10 cellular contexts compared by ENCODE assay signal in genomic region chr11:64741393-64742086, GRCh38. TPM values are rescaled to one million over a fixed set of nuclear protein-coding genes. Genes with fewer than 3 reads are reported as not detected.
A peak's percentile ranks its signal among the peaks of the same experiment; 100 is the strongest.
DNase-seq lines count a peak whose midpoint lies in the region; ATAC-seq and TF ChIP-seq lines count a peak whose summit lies in the region.
"Had no signal": no experiment of that assay in that cellular context is flagged by ENCODE, and none has a peak within 500 bp of the region (broad histone marks: within the 10 kb centered on the region; RNA-seq: fewer than 3 reads in every experiment).

No MANE protein-coding gene starts in this region.

- 0 out of 2 replicates have a peak, but pooled peaks cover 7% of the 10 kb centered on the region for H4K20me1 ChIP-seq in OCI-LY7 (ENCODE audit: insufficient read depth, low read length)

- peaks cover 30% of the 10 kb centered on the region for H3K4me1 ChIP-seq in OCI-LY7 (ENCODE audit: insufficient read depth, low read length, poor library complexity, severe bottlenecking)
- peaks cover 16 to 27% of the 10 kb centered on the region in 2 donors for H3K4me1 ChIP-seq in gastrocnemius medialis

- TF ChIP-seq CTCF in OCI-LY7 (conservative IDR thresholded peaks at IDR 0.05; ENCODE audit: low read length) (no peak), fibroblast of villous mesenchyme (IDR thresholded peaks at IDR 0.05; ENCODE audit: insufficient read depth, low read depth, low read length) (no peak), gastrocnemius medialis (IDR thresholded peaks at IDR 0.05 in 4 of 5, conservative IDR thresholded peaks at IDR 0.05 in 1 of 5) (no peak)

- POLR2A ChIA-PET in OCI-LY7 (lab: Charles Lee): no interaction called here

- no peak for TF ChIP-seq POLR2A in gastrocnemius medialis (IDR thresholded peaks at IDR 0.05)

- H3K79me2 ChIP-seq in OCI-LY7 (ENCODE audit: insufficient read depth, low read depth, low read length): peaks cover 6% of the 10 kb centered on the region; the same call in 1 of the 2 replicates

- DNase-seq in DMS153 (lab: John Stamatoyannopoulos, UW): peak; percentile 38
- no peak for DNase-seq in DMS153 treated with DMSO at 0.1 percent for 48 hours (lab: John Stamatoyannopoulos, UW; ENCODE audit: unreplicated experiment)
- DNase-seq in OCI-LY7 (ENCODE audit: low spot score): no peak
- no peak for DNase-seq in fibroblast of villous mesenchyme (ENCODE audit: low read depth)
- no peak for DNase-seq in gastrocnemius medialis
- no peak for DNase-seq in posterior vena cava (ENCODE audit: low spot score)
- no peak for DNase-seq in HuH-7 (ENCODE audit: low spot score)
- DNase-seq: Kasumi-1 had no signal

- BruUV-seq in OCI-LY7 (replicated peaks; lab: Mats Ljungman, UMichigan): no TSS peak

- H3K36me3 ChIP-seq in OCI-LY7 (ENCODE audit: insufficient read depth, low read length): peaks cover 50% of the 10 kb centered on the region
- no peaks in the 10 kb centered on the region for H3K36me3 ChIP-seq in gastrocnemius medialis

- H3K4me3 ChIP-seq in OCI-LY7 (ENCODE audit: low read depth, low read length, poor library complexity, severe bottlenecking): peak overlapping the region; percentile 89
- peak overlapping the region; percentile 67 for H3K4me3 ChIP-seq in fibroblast of villous mesenchyme (ENCODE audit: low read depth, low read length)
- peak overlapping the region; percentile 59 to 88 (median 76) for H3K4me3 ChIP-seq in gastrocnemius medialis

- no peak overlapping the region for H3K27ac ChIP-seq in OCI-LY7 (ENCODE audit: low read depth, low read length, poor library complexity, severe bottlenecking)
- H3K27ac ChIP-seq in gastrocnemius medialis: peak overlapping the region; percentile 86 to 99 (median 93)
- H3K27ac ChIP-seq: 22Rv1 had no signal

- H3K27me3 ChIP-seq in gastrocnemius medialis: no peaks in the 10 kb centered on the region

- in situ Hi-C loops in gastrocnemius medialis (cut with MboI; ENCODE audit: low sequenced_read_pairs in 4 of 4): no loop called here

- no peaks in the 10 kb centered on the region for H3K9me2 ChIP-seq in OCI-LY7 (ENCODE audit: insufficient read depth, low read length)

- CTCF ChIA-PET in OCI-LY7 (lab: Charles Lee; ENCODE audit: unreplicated experiment): no interaction called here

- no peak for ATAC-seq in gastrocnemius medialis
- no peak for ATAC-seq in GM18867 (IDR thresholded peaks at IDR 0.05; ENCODE audit: unreplicated experiment)

- no peak overlapping the region for H2AFZ ChIP-seq in OCI-LY7 (ENCODE audit: low read length)

- H3K9me3 ChIP-seq in OCI-LY7 (ENCODE audit: low read length) (no peaks in the 10 kb centered on the region), gastrocnemius medialis (no peaks in the 10 kb centered on the region)

- intact Hi-C loops in OCI-LY7 (cut with micrococcal nuclease; ENCODE audit: unreplicated experiment): loop anchor here (2.0 to 5.0 kb wide), 3 partner anchors 54 to 136 kb away; partner anchors contain the start of genes EHD1 and MAP4K2
- intact Hi-C loops in gastrocnemius medialis (cut with DNase I; ENCODE audit: low total_unique reads): loop anchor here (1.0 to 5.0 kb wide), 3 partner anchors 18 to 53 kb away; partner anchors contain the start of genes NRXN2 and SF1
- intact Hi-C loops in posterior vena cava (cut with DNase I): no loop called here

- H3K4me2 ChIP-seq in OCI-LY7 (ENCODE audit: low read length): peak overlapping the region; percentile 97

RNA-seq across cellular contexts. Expression of gene RASGRP2, which starts 2.4 kb away (rescaled TPM):
- total RNA-seq in OCI-LY7 (2014; rRNA removed; shearing (Covaris generic)): 127 and 145 TPM in 2 replicates
- total RNA-seq in OCI-LY7 (2022) (195 and 205 TPM in 2 replicates), fibroblast of villous mesenchyme (10.3 and 12.5 TPM in 2 replicates), gastrocnemius medialis (10 to 100 TPM in 1 of 4 donors, 1 to 10 TPM in 3; 2.9 to 10.9 (median 7.1) TPM), posterior vena cava (10 to 100 TPM; 41.3 to 49.6 TPM)

RNA-seq across cellular contexts. Expression of gene PYGM, which starts 18.2 kb away (rescaled TPM):
- total RNA-seq in OCI-LY7 (2014; rRNA removed; shearing (Covaris generic)): 2.2 and 10.1 TPM in 2 replicates
- total RNA-seq in OCI-LY7 (2022) (2.2 and 2.4 TPM in 2 replicates), fibroblast of villous mesenchyme (0.64 and 1.7 TPM in 2 replicates), gastrocnemius medialis (1,000 to 10,000 TPM in 3 of 4 donors, 100 to 1,000 TPM in 1; 881 to 2,858 (median 1,836) TPM), posterior vena cava (10 to 100 TPM; 19.3 to 43.2 TPM)

RNA-seq across cellular contexts. Expression of gene NRXN2, which starts 18.5 kb away (rescaled TPM):
- 2.2 and 2.4 TPM in 2 replicates for total RNA-seq in OCI-LY7 (2014; rRNA removed; shearing (Covaris generic))
- 1.6 and 3.3 TPM in 2 replicates for total RNA-seq in OCI-LY7 (2022)
- total RNA-seq in fibroblast of villous mesenchyme: 2.6 and 5.2 TPM in 2 replicates
- 1 to 10 TPM in 2 of 4 donors, under 1 TPM in 2; 0.15 to 6.2 (median 1.8) TPM for total RNA-seq in gastrocnemius medialis
- total RNA-seq in posterior vena cava: 1 to 10 TPM; 7.9 to 8.8 TPM

RNA-seq across cellular contexts. Expression of gene SF1, which starts 36.8 kb away (rescaled TPM):
- 247 and 261 TPM in 2 replicates for total RNA-seq in OCI-LY7 (2014; rRNA removed; shearing (Covaris generic))
- total RNA-seq in OCI-LY7 (2022) (535 TPM in 2 replicates), fibroblast of villous mesenchyme (95.3 and 95.9 TPM in 2 replicates), gastrocnemius medialis (100 to 1,000 TPM; 171 to 249 (median 193) TPM), posterior vena cava (100 to 1,000 TPM; 181 to 189 TPM)

Comparison
In these comparisons a context has a peak if more than half of its experiments do, and no peak if none do; other contexts are left out.
1. RNA of gene PYGM, which starts 18.2 kb away (total RNA-seq): 881 to 2,858 TPM in gastrocnemius medialis; 19.3 to 43.2 TPM in posterior vena cava, 2.2 to 10.1 TPM in OCI-LY7 and 0.64 to 1.7 TPM in fibroblast of villous mesenchyme; every median in the first group is over 10 times any median in the second.
2. intact Hi-C loops: an anchor here in OCI-LY7 (2.0 to 5.0 kb wide) and gastrocnemius medialis (1.0 to 5.0 kb wide); none called in posterior vena cava.
3. Peak in every context shown above with its lines, with median percentiles within 50 percentile points of each other: H3K4me3 ChIP-seq.